19 cellular contexts compared by ENCODE assay signal in genomic region chr2:99988567-99988966, GRCh38.
DNase-seq lines count a peak whose midpoint lies in the region; TF ChIP-seq lines count a peak whose summit lies in the region.
"Had no signal": no experiment of that assay in that cellular context is flagged by ENCODE, and none has a peak within 500 bp of the region (broad histone marks: within the 10 kb centered on the region; RNA-seq: fewer than 3 reads in every experiment).

No MANE protein-coding gene starts in this region.

- WGBS in transverse colon (ENCODE audit: low coverage in 1 of 2), 2 donors = 78 to 90% methylated on average over 3 of the region's 3 CpGs

- peaks cover 0 to 3% (median 0%) of the 10 kb centered on the region in 5 experiments for H3K9me3 Mint-ChIP-seq in brain
- H3K9me3 Mint-ChIP-seq in nephron = no peaks in the 10 kb centered on the region
- H3K9me3 Mint-ChIP-seq: CD4-positive, CD25-positive, alpha-beta regulatory T cell; HFFc6 had no signal

- POLR2A ChIA-PET in HEK293 (lab: Yijun Ruan, JAX) = interaction anchor here (1.4 kb wide), 1 partner anchor 11 kb away, joined by 3 read pairs; no protein-coding TSS in a partner anchor

- DNase-seq in NCI-H2171 treated with DMSO at 0.1 percent for 48 hours (lab: John Stamatoyannopoulos, UW) (peak; percentile 44), NCI-H2171 (lab: John Stamatoyannopoulos, UW) (no peak), transverse colon (no peak), DMS114 treated with DMSO at 0.1 percent for 48 hours (lab: John Stamatoyannopoulos, UW; ENCODE audit: unreplicated experiment) (no peak)
- DNase-seq in stimulated activated CD4-positive, alpha-beta T cell treated with anti-CD3 and anti-CD28 coated beads, Interleukin-2, amount 100 ng/mL, for 48 hours = no peak
- DNase-seq: BE2C; CD4-positive, CD25-positive, alpha-beta regulatory T cell; DMS79; HFFc6; MG63; NCI-H1048; NCI-H2029 treated with DMSO at 0.1 percent for 48 hours; NCI-H2227 treated with DMSO at 0.1 percent for 48 hours; NCI-H774; OCI-M1; SW 1271 had no signal

- H3K27me3 Mint-ChIP-seq in brain = no peaks in the 10 kb centered on the region
- H3K27me3 Mint-ChIP-seq in nephron (ENCODE audit: low read depth) = no peaks in the 10 kb centered on the region

- in situ Hi-C loops in transverse colon (cut with MboI; ENCODE audit: low pct_ligation_motif_present in 1 of 4, low pct_unique_long_range_greater_than_20kb in 1 of 4, low sequenced_read_pairs in 3 of 4) = no loop called here

- CTCF ChIA-PET in HEK293 (lab: Yijun Ruan, JAX) = interaction anchor here (0.6 kb wide), 2 partner anchors 31 to 106 kb away, joined by 3 to 4 read pairs; no protein-coding TSS in a partner anchor

- H3K36me3 Mint-ChIP-seq in brain = peaks cover 12% of the 10 kb centered on the region
- peaks cover 30% of the 10 kb centered on the region for H3K36me3 Mint-ChIP-seq in nephron (ENCODE audit: low read depth)

- H3K4me1 ChIP-seq in HEK293 (ENCODE audit: control insufficient read depth, insufficient read depth, low read length) (peaks cover 21% of the 10 kb centered on the region), transverse colon (no peaks in the 10 kb centered on the region)
- H3K4me1 ChIP-seq: BE2C had no signal

- intact Hi-C loops in transverse colon (cut with DNase I; ENCODE audit: low total_unique reads) = no loop called here

- no peak overlapping the region for H3K4me3 ChIP-seq in HEK293 (ENCODE audit: low read depth, low read length)
- H3K4me3 ChIP-seq in transverse colon = no peak overlapping the region
- H3K4me3 ChIP-seq: MG63 had no signal

- no peak for TF ChIP-seq EP300 in transverse colon (IDR thresholded peaks at IDR 0.05; ENCODE audit: low read depth)

- H3K4me3 Mint-ChIP-seq in brain (no peak overlapping the region), nephron (peak overlapping the region in 1 of 3 experiments; percentile 0)
- H3K4me3 Mint-ChIP-seq: CD4-positive, CD25-positive, alpha-beta regulatory T cell; HFFc6 had no signal

- H3K36me3 ChIP-seq in HEK293 (ENCODE audit: control insufficient read depth in 2 of 2, insufficient read depth in 1 of 2, low read length in 2 of 2) (no peaks in the 10 kb centered on the region), transverse colon (no peaks in the 10 kb centered on the region)
- H3K36me3 ChIP-seq: BE2C, MG63 had no signal

- H3K27ac Mint-ChIP-seq in brain (peak overlapping the region in 3 of 5 experiments; percentile 38 to 85 (median 39)), nephron (peak overlapping the region; percentile 86 to 90 (median 89))
- H3K27ac Mint-ChIP-seq: CD4-positive, CD25-positive, alpha-beta regulatory T cell; HFFc6 had no signal

- peaks cover 46% of the 10 kb centered on the region for H3K4me1 Mint-ChIP-seq in brain
- H3K4me1 Mint-ChIP-seq in nephron = peaks cover 46% of the 10 kb centered on the region
- H3K4me1 Mint-ChIP-seq: CD4-positive, CD25-positive, alpha-beta regulatory T cell had no signal

- H3K9me3 ChIP-seq in HEK293 (ENCODE audit: control insufficient read depth, insufficient read depth, low read depth, low read length) = no peaks in the 10 kb centered on the region
- no peaks in the 10 kb centered on the region for H3K9me3 ChIP-seq in transverse colon
- H3K9me3 ChIP-seq: BE2C, MG63 had no signal

- TF ChIP-seq CTCF in HEK293 (tag by site-specific recombination; IDR thresholded peaks at IDR 0.05) (no peak), brain (conservative IDR thresholded peaks at IDR 0.05) (no peak), nephron (IDR thresholded peaks at IDR 0.05; ENCODE audit: unreplicated experiment in 3 of 3) (no peak), transverse colon (IDR thresholded peaks at IDR 0.05) (no peak)

- H3K27ac ChIP-seq in HEK293 (ENCODE audit: extremely low read depth, low read depth, low read length) = no peak overlapping the region
- H3K27ac ChIP-seq in transverse colon = no peak overlapping the region

- no peaks in the 10 kb centered on the region for H3K27me3 ChIP-seq in transverse colon
- H3K27me3 ChIP-seq: BE2C, MG63 had no signal

- TF ChIP-seq POLR2A in transverse colon (IDR thresholded peaks at IDR 0.05) = no peak

TF ChIP-seq in HEK293, 187 proteins besides CTCF, POLR2A, EP300 and RAD21:
- no peak for TF ChIP-seq ZNF280C (tag by site-specific recombination; IDR thresholded peaks at IDR 0.05)
- TF ChIP-seq PRDM4 (tag by site-specific recombination; IDR thresholded peaks at IDR 0.05) = peak; percentile 35; the same call in 1 of the 2 replicates
